Comparison of ENCODE assay signal across 18 cellular contexts in the genomic region with DNA sequence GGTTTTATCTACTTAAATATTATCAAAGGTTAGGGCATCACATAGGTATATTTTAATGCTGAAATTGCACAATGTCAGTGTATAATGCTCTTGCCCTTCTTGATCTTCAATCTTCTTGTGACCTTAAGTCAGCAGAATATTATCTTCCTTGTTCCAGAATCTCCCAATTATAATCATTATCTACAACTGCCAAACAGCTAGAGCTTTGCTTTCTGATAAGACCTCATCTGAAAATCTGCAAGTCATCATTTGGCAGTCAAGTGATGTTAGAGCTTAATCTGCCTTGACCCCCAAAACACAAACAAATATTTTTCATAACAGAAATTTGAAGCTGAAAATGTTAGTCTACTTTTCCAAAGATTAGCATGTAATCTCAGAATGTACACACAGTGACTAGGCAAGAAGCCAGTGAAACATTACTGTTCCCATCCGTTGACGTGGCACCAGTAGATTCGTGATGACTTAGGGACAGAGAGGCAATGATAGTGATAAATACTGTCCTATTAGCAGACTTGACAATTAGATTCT. TPM values are rescaled to one million over a fixed set of nuclear protein-coding genes. Genes with fewer than 3 reads are reported as not detected.
A peak's percentile ranks its signal among the peaks of the same experiment; 100 is the strongest.
DNase-seq lines count a peak whose midpoint lies in the region; ATAC-seq and TF ChIP-seq lines count a peak whose summit lies in the region.
"Had no signal": no experiment of that assay in that cellular context is flagged by ENCODE, and none has a peak within 500 bp of the region (broad histone marks: within the 10 kb centered on the region; RNA-seq: fewer than 3 reads in every experiment).

No MANE protein-coding gene starts in this region.

- ATAC-seq in GM18519 (IDR thresholded peaks at IDR 0.05; ENCODE audit: low FRiP score, unreplicated experiment) (no peak), GM18861 (IDR thresholded peaks at IDR 0.05; ENCODE audit: unreplicated experiment) (no peak), sciatic nerve (no peak)

- H3K27me3 ChIP-seq in adrenal gland = no peaks in the 10 kb centered on the region
- H3K27me3 ChIP-seq: SJCRH30 had no signal

- H3K27ac ChIP-seq in adrenal gland = peak overlapping the region in 3 of 5 donors; percentile 12 to 18 (median 14)
- H3K27ac ChIP-seq: RWPE1, SJCRH30 had no signal

- TF ChIP-seq POLR2A in adrenal gland (IDR thresholded peaks at IDR 0.05) = no peak

- no peaks in the 10 kb centered on the region for H3K4me1 ChIP-seq in adrenal gland (replicated peaks in 1 of 2)
- H3K4me1 ChIP-seq: SJCRH30 had no signal

- 53 to 65% (median 55%) methylated on average over 3 of the region's 3 CpGs for WGBS in adrenal gland, 4 donors

- peaks cover 0 to 14% of the 10 kb centered on the region in 2 donors for H3K36me3 ChIP-seq in adrenal gland (replicated peaks in 1 of 2)

- no peak overlapping the region for H3K4me3 ChIP-seq in adrenal gland
- H3K4me3 ChIP-seq: SJCRH30 had no signal

- DNase-seq in NCI-H2227 (lab: John Stamatoyannopoulos, UW; ENCODE audit: unreplicated experiment) (peak; percentile 6), adrenal gland (peak in 2 of 7 donors; percentile 14 to 20), iris pigment epithelial cell (ENCODE audit: low read depth) (peak; percentile 33), HK-2 (ENCODE audit: unreplicated experiment) (no peak), sciatic nerve (ENCODE audit: low spot score) (no peak)
- DNase-seq: CD8-positive, alpha-beta memory T cell; DMS 273 treated with DMSO at 0.1 percent for 48 hours; H7; MV-4-11; NCI-H1436; NCI-H2029 treated with DMSO at 0.1 percent for 48 hours; NCI-H524 treated with DMSO at 0.1 percent for 48 hours; NK-92 treated with Interleukin-12 subunit alpha and Interleukin-12 subunit beta, amount 100 ng/mL, for 24 hours; SJCRH30 had no signal

- TF ChIP-seq CTCF in adrenal gland (IDR thresholded peaks at IDR 0.05) = no peak

- H3K9me3 ChIP-seq in adrenal gland (replicated peaks in 1 of 3) = no peaks in the 10 kb centered on the region
- H3K9me3 ChIP-seq: SJCRH30 had no signal

- intact Hi-C loops in adrenal gland (cut with DNase I) = no loop called here
- intact Hi-C loops in sciatic nerve (cut with DNase I) = no loop called here

RNA-seq across cellular contexts. Expression of a gene that starts 19.8 kb away (rescaled TPM):
- total RNA-seq in adrenal gland = 10 to 100 TPM in 1 of 8 donors, 1 to 10 TPM in 6, under 1 TPM in 1; 0.78 to 10.1 (median 3.6) TPM
- polyA plus RNA-seq in adrenal gland = 1 to 10 TPM; 1.7 to 3.9 (median 2.7) TPM
- 2.5 TPM for total RNA-seq in sciatic nerve
- polyA plus RNA-seq: IgD-negative memory B cell had no signal

RNA-seq across cellular contexts. Expression of a gene that starts 19.8 kb away (rescaled TPM):
- total RNA-seq in adrenal gland (10 to 100 TPM; 12.2 to 45.1 (median 25.3) TPM), sciatic nerve (16.5 TPM)
- polyA plus RNA-seq in adrenal gland = 10 to 100 TPM in 2 of 3 donors, 1 to 10 TPM in 1; 9.2 to 18.0 (median 16.4) TPM

Comparison
In these comparisons a context has a peak if more than half of its experiments do, and no peak if none do; other contexts are left out.
1. DNase-seq: peak in NCI-H2227 (single experiment) and iris pigment epithelial cell (single experiment); none in HK-2 (single experiment) and sciatic nerve (single experiment).